In genomic region chr14:24232645-24233537, GRCh38 we compare ENCODE assay signal across 8 cellular contexts. TPM values are rescaled to one million over a fixed set of nuclear protein-coding genes. Genes with fewer than 3 reads are reported as not detected.
DNase-seq lines count a peak whose midpoint lies in the region; ATAC-seq, FAIRE-seq and TF ChIP-seq lines count a peak whose summit lies in the region.

Gene GMPR2 (plus strand): TSS chr14:24232929. CDS start chr14:24233254, 325 bp downstream.

- H3K4me3 Mint-ChIP-seq in stimulated activated effector memory CD8-positive, alpha-beta T cell treated with anti-CD3 and anti-CD28 coated beads, Interleukin-12 subunit alpha, Interleukin-12 subunit beta, amount 100 ng/mL, for 72 hours, result peak within 1 kb of the TSS; percentile 84

- peaks cover 63% of the 10 kb centered on the region for H3K79me2 ChIP-seq in ACC112 (ENCODE audit: control insufficient read depth, insufficient read depth, low read length, unreplicated experiment)

- H3K27ac ChIP-seq in ACC112 (ENCODE audit: low read depth, low read length), result peak within 1 kb of the TSS; percentile 92
- peak within 1 kb of the TSS; percentile 77 to 94 (median 84) for H3K27ac ChIP-seq in body of pancreas
- H3K27ac ChIP-seq in iPS-20b (ENCODE audit: low read length), result peak within 1 kb of the TSS; percentile 82

- TF ChIP-seq POLR2A in body of pancreas (IDR thresholded peaks at IDR 0.05), result peak in 2 of 3 donors; percentile 50 to 55

- H3K9ac ChIP-seq in iPS-20b (ENCODE audit: low read depth, low read length), result peak within 1 kb of the TSS; percentile 98

- H3K4me1 Mint-ChIP-seq in stimulated activated effector memory CD8-positive, alpha-beta T cell treated with anti-CD3 and anti-CD28 coated beads, Interleukin-12 subunit alpha, Interleukin-12 subunit beta, amount 100 ng/mL, for 72 hours, result peaks cover 41% of the 10 kb centered on the region

- FAIRE-seq in GM19239 (lab: Jason Lieb, UNC), result no peak

- TF ChIP-seq CTCF in GM13977 (IDR thresholded peaks at IDR 0.05; ENCODE audit: extremely low read depth, insufficient read depth, missing control alignments) (no peak), body of pancreas (IDR thresholded peaks at IDR 0.05) (no peak)

- intact Hi-C loops in body of pancreas (cut with DNase I), result no loop called here

- ATAC-seq in HG02759 (IDR thresholded peaks at IDR 0.05; ENCODE audit: unreplicated experiment) (peak; percentile 64), body of pancreas (peak; percentile 48)
- peak; percentile 62 for ATAC-seq in stimulated activated effector memory CD8-positive, alpha-beta T cell treated with anti-CD3 and anti-CD28 coated beads, Interleukin-12 subunit alpha, Interleukin-12 subunit beta, amount 100 ng/mL, for 72 hours

- H3K9me3 Mint-ChIP-seq in stimulated activated effector memory CD8-positive, alpha-beta T cell treated with anti-CD3 and anti-CD28 coated beads, Interleukin-12 subunit alpha, Interleukin-12 subunit beta, amount 100 ng/mL, for 72 hours, result no peaks in the 10 kb centered on the region

- in situ Hi-C loops in GM13977 (cut with MboI; ENCODE audit: low pct_unique_long_range_greater_than_20kb, low sequenced_read_pairs, unreplicated experiment), result no loop called here

- H3K36me3 ChIP-seq in ACC112 (ENCODE audit: insufficient read depth, low read length), result peaks cover 23% of the 10 kb centered on the region; the same call in 1 of the 2 replicates
- peaks cover 0 to 10% of the 10 kb centered on the region in 2 donors for H3K36me3 ChIP-seq in body of pancreas (replicated peaks in 1 of 2; ENCODE audit: insufficient read depth in 1 of 2, low read depth in 2 of 2)
- peaks cover 42% of the 10 kb centered on the region for H3K36me3 ChIP-seq in iPS-20b (ENCODE audit: insufficient read depth, low read depth, low read length)

- H3K27me3 ChIP-seq in ACC112 (ENCODE audit: insufficient read depth, low read length), result no peaks in the 10 kb centered on the region
- no peaks in the 10 kb centered on the region for H3K27me3 ChIP-seq in body of pancreas
- no peaks in the 10 kb centered on the region for H3K27me3 ChIP-seq in iPS-20b (ENCODE audit: insufficient read depth, low read length)

- H3K4me1 ChIP-seq in ACC112 (ENCODE audit: control insufficient read depth, insufficient read depth, low read length, unreplicated experiment), result peaks cover 27% of the 10 kb centered on the region
- H3K4me1 ChIP-seq in body of pancreas, result peaks cover 36% of the 10 kb centered on the region
- peaks cover 5% of the 10 kb centered on the region for H3K4me1 ChIP-seq in iPS-20b (ENCODE audit: insufficient read depth, low read length)

- H3K4me3 ChIP-seq in ACC112 (ENCODE audit: low read depth, low read length) (peak within 1 kb of the TSS; percentile 95), body of pancreas (peak within 1 kb of the TSS; percentile 76 to 86), iPS-20b (ENCODE audit: low read length) (peak within 1 kb of the TSS; percentile 90)

- H3K36me3 Mint-ChIP-seq in stimulated activated effector memory CD8-positive, alpha-beta T cell treated with anti-CD3 and anti-CD28 coated beads, Interleukin-12 subunit alpha, Interleukin-12 subunit beta, amount 100 ng/mL, for 72 hours, result peaks cover 76% of the 10 kb centered on the region

- DNase-seq in GM13977 (ENCODE audit: low spot score) (peak; percentile 65), NCI-H2171 treated with DMSO at 0.1 percent for 48 hours (lab: John Stamatoyannopoulos, UW) (peak; percentile 96), body of pancreas (no peak), GM19239 (ENCODE audit: insufficient read length, low spot score) (no peak)
- no peak for DNase-seq in stimulated activated effector memory CD8-positive, alpha-beta T cell treated with anti-CD3 and anti-CD28 coated beads, Interleukin-12 subunit alpha, Interleukin-12 subunit beta, amount 100 ng/mL, for 72 hours (ENCODE audit: low spot score in 2 of 2)

- H3K9me3 ChIP-seq in body of pancreas (no peaks in the 10 kb centered on the region), iPS-20b (ENCODE audit: insufficient read depth, low read depth, low read length) (no peaks in the 10 kb centered on the region)

- H3K27ac Mint-ChIP-seq in stimulated activated effector memory CD8-positive, alpha-beta T cell treated with anti-CD3 and anti-CD28 coated beads, Interleukin-12 subunit alpha, Interleukin-12 subunit beta, amount 100 ng/mL, for 72 hours, result peak within 1 kb of the TSS; percentile 86

- 2 to 5% methylated on average over 19 to 38 of the region's 38 CpGs for WGBS in body of pancreas, 2 donors

- peak within 1 kb of the TSS; percentile 98 for H2AFZ ChIP-seq in ACC112 (ENCODE audit: low read length, unreplicated experiment)

RNA-seq across cellular contexts. Expression of gene GMPR2, which starts in this region (rescaled TPM):
- 10 to 100 TPM; 30.9 to 41.9 TPM for total RNA-seq in body of pancreas

Comparison
In these comparisons a context has a peak if more than half of its experiments do, and no peak if none do; other contexts are left out.
1. DNase-seq: peak in GM13977 (single experiment) and NCI-H2171 treated with DMSO at 0.1 percent for 48 hours (single experiment); none in body of pancreas (0 of 4), stimulated activated effector memory CD8-positive, alpha-beta T cell treated with anti-CD3 and anti-CD28 coated beads, Interleukin-12 subunit alpha, Interleukin-12 subunit beta, amount 100 ng/mL, for 72 hours (0 of 2) and GM19239 (single experiment).
2. Peak in every context shown above with its lines, with median percentiles within 50 percentile points of each other: H3K27ac ChIP-seq, H3K4me3 ChIP-seq and ATAC-seq.